In the genomic region with DNA sequence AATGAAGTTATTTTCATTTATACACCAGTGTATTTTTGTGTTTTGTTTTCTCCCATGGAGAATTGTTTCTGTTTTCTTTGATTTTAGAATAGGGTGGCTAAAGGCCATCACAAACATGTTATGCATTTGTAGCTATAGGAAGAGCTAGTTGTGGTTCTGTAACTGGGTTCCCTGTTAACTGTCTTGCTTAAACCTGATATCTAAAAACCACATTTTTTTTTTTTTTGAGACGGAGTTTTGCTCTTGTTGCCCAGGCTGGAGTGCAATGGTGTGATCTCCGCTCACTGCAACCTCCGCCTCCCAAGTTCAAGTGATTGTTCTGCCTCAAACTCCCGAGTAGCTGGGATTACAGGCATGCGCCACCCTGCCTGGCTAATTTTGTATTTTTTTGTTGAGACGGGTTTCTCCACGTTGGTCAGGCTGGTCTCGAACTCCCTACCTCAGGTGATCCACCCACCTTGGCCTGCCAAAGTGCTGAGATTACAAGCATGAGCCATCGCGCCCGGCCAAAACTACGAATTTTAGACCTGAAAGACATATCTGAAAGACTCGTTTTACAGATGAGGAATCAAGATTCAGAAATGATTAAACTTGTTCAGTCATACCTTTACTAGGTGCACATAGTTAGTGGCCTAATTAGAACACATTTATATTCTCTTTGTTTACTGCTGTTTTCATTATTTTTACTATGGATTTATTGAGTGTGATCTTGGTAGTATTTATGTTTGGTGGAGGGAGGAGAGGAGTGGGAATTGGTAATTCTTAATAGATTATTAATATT, we compare ENCODE assay signal across 20 cellular contexts. TPM values are rescaled to one million over a fixed set of nuclear protein-coding genes. Genes with fewer than 3 reads are reported as not detected.
DNase-seq lines count a peak whose midpoint lies in the region; ATAC-seq and TF ChIP-seq lines count a peak whose summit lies in the region.
"Had no signal": no experiment of that assay in that cellular context is flagged by ENCODE, and none has a peak within 500 bp of the region (broad histone marks: within the 10 kb centered on the region; RNA-seq: fewer than 3 reads in every experiment).

No MANE protein-coding gene starts in this region.

- no peaks in the 10 kb centered on the region for H3K36me3 Mint-ChIP-seq in natural killer cell treated with Interleukin-12 subunit alpha and Interleukin-12 subunit beta and Interleukin-15 and Interleukin-18, amount 100 ng/mL, for 72 hours

- peak overlapping the region; percentile 10 for H3K4me3 Mint-ChIP-seq in natural killer cell treated with Interleukin-12 subunit alpha and Interleukin-12 subunit beta and Interleukin-15 and Interleukin-18, amount 100 ng/mL, for 72 hours
- H3K4me3 Mint-ChIP-seq: B cell, brain had no signal

- CTCF ChIA-PET in RWPE1 (lab: Yijun Ruan, JAX), result interaction anchor here (0.6 kb wide), 1 partner anchor 197 kb away, joined by 3 read pairs; no protein-coding TSS in a partner anchor

- H3K27ac Mint-ChIP-seq in natural killer cell treated with Interleukin-12 subunit alpha and Interleukin-12 subunit beta and Interleukin-15 and Interleukin-18, amount 100 ng/mL, for 72 hours, result peak overlapping the region; percentile 33 to 67
- H3K27ac Mint-ChIP-seq: B cell had no signal

- H3K27ac ChIP-seq in RWPE1, result no peak overlapping the region
- H3K27ac ChIP-seq: HL-60, left lung, SJCRH30 had no signal

- TF ChIP-seq CTCF in RWPE1 (conservative IDR thresholded peaks at IDR 0.05; ENCODE audit: low read depth), result no peak

- POLR2A ChIA-PET in RWPE1 (lab: Yijun Ruan, JAX; ENCODE audit: low non-redundant PET), result no interaction called here

- H3K4me1 Mint-ChIP-seq in natural killer cell treated with Interleukin-12 subunit alpha and Interleukin-12 subunit beta and Interleukin-15 and Interleukin-18, amount 100 ng/mL, for 72 hours (ENCODE audit: low read depth in 2 of 2), result peaks cover 46 to 51% of the 10 kb centered on the region in 2 donors

- no peaks in the 10 kb centered on the region for H3K27me3 Mint-ChIP-seq in natural killer cell treated with Interleukin-12 subunit alpha and Interleukin-12 subunit beta and Interleukin-15 and Interleukin-18, amount 100 ng/mL, for 72 hours
- H3K27me3 Mint-ChIP-seq: B cell, brain had no signal

- intact Hi-C loops in left cardiac atrium (cut with DNase I), result no loop called here

- DNase-seq in activated naive CD4-positive, alpha-beta T cell treated with Interleukin-2 at 50 U/mL for 16 hours, result peak; percentile 29
- DNase-seq in activated naive CD4-positive, alpha-beta T cell (lab: John Stamatoyannopoulos, UW), result no peak
- DNase-seq in GF-D8 (lab: John Stamatoyannopoulos, UW) (peak; percentile 56), RWPE1 (ENCODE audit: low spot score) (no peak), left cardiac atrium (no peak), cortex of kidney (lab: John Stamatoyannopoulos, UW) (no peak)
- DNase-seq in activated T-cell treated with anti-CD3 and anti-CD28 coated beads, Interleukin-2, amount 50 U/mL, for 48 hours, result peak; percentile 40 to 45
- no peak for DNase-seq in natural killer cell treated with Interleukin-12 subunit alpha and Interleukin-12 subunit beta and Interleukin-15 and Interleukin-18, amount 100 ng/mL, for 72 hours (ENCODE audit: low spot score)
- DNase-seq: activated CD4-positive, CD25-positive, alpha-beta regulatory T cell treated with anti-CD3 and anti-CD28 coated beads, Interleukin-2, amount 50 U/mL, for 72 hours; activated effector memory CD4-positive, alpha-beta T cell treated with Interleukin-2 at 50 U/mL for 16 hours; cerebellar nuclear complex; dorsolateral prefrontal cortex; left lung; NCI-H1436; NCI-H748 treated with DMSO at 0.1 percent for 48 hours; SJCRH30 had no signal

- no peak for ATAC-seq in natural killer cell treated with Interleukin-12 subunit alpha and Interleukin-12 subunit beta and Interleukin-15 and Interleukin-18, amount 100 ng/mL, for 72 hours
- no peak for ATAC-seq in left cardiac atrium
- ATAC-seq: HCT116, left lung had no signal

- no peaks in the 10 kb centered on the region for H3K9me3 Mint-ChIP-seq in natural killer cell treated with Interleukin-12 subunit alpha and Interleukin-12 subunit beta and Interleukin-15 and Interleukin-18, amount 100 ng/mL, for 72 hours

RNA-seq across cellular contexts. Expression of gene SCAF8, which starts 18.0 kb away (rescaled TPM):
- total RNA-seq in natural killer cell treated with Interleukin-12 subunit alpha and Interleukin-12 subunit beta and Interleukin-15 and Interleukin-18, amount 100 ng/mL, for 72 hours, result 10 to 100 TPM; 39.3 to 43.4 TPM
- total RNA-seq in left cardiac atrium, result 10 to 100 TPM; 37.8 to 44.1 TPM

Comparison
In these comparisons a context has a peak if more than half of its experiments do, and no peak if none do; other contexts are left out.
1. DNase-seq: peak in activated naive CD4-positive, alpha-beta T cell treated with Interleukin-2 at 50 U/mL for 16 hours (single experiment), GF-D8 (single experiment) and activated T-cell treated with anti-CD3 and anti-CD28 coated beads, Interleukin-2, amount 50 U/mL, for 48 hours (2 of 2); none in activated naive CD4-positive, alpha-beta T cell (0 of 4), natural killer cell treated with Interleukin-12 subunit alpha and Interleukin-12 subunit beta and Interleukin-15 and Interleukin-18, amount 100 ng/mL, for 72 hours (single experiment), RWPE1 (single experiment), left cardiac atrium (single experiment) and cortex of kidney (single experiment).